9 cellular contexts compared by ENCODE assay signal in the genomic region with DNA sequence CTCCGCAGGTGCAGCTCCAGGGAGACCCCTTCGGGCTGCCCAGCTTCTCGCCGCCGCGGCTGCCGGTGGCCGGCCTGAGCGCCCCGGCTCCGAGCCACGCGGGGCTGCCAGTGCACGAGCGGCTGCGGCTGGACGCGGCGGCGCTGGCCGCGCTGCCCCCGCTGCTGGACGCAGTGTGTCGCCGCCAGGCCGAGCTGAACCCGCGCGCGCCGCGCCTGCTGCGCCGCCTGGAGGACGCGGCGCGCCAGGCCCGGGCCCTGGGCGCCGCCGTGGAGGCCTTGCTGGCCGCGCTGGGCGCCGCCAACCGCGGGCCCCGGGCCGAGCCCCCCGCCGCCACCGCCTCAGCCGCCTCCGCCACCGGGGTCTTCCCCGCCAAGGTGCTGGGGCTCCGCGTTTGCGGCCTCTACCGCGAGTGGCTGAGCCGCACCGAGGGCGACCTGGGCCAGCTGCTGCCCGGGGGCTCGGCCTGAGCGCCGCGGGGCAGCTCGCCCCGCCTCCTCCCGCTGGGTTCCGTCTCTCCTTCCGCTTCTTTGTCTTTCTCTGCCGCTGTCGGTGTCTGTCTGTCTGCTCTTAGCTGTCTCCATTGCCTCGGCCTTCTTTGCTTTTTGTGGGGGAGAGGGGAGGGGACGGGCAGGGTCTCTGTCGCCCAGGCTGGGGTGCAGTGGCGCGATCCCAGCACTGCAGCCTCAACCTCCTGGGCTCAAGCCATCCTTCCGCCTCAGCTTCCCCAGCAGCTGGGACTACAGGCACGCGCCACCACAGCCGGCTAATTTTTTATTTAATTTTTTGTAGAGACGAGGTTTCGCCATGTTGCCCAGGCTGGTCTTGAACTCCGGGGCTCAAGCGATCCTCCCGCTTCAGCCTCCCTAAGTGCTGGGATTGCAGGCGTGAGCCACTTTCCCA. TPM values are rescaled to one million over a fixed set of nuclear protein-coding genes. Genes with fewer than 3 reads are reported as not detected.
DNase-seq lines count a peak whose midpoint lies in the region; ATAC-seq and TF ChIP-seq lines count a peak whose summit lies in the region.
"Had no signal": no experiment of that assay in that cellular context is flagged by ENCODE, and none has a peak within 500 bp of the region (broad histone marks: within the 10 kb centered on the region; RNA-seq: fewer than 3 reads in every experiment).

No MANE protein-coding gene starts in this region.

- ATAC-seq in HG03354 (IDR thresholded peaks at IDR 0.05; ENCODE audit: poor library complexity, severe bottlenecking, unreplicated experiment), result peak; percentile 65
- ATAC-seq in left cardiac atrium, result peak; percentile 88 to 95

- no peaks in the 10 kb centered on the region for H3K79me2 ChIP-seq in parathyroid adenoma

- H3K9me3 ChIP-seq in A673 (ENCODE audit: low read depth, low read length, poor library complexity, severe bottlenecking) (no peaks in the 10 kb centered on the region), parathyroid adenoma (ENCODE audit: control insufficient read depth, low read length) (no peaks in the 10 kb centered on the region)

- BruUV-seq in A673 (replicated peaks; lab: Mats Ljungman, UMichigan), result TSS peak; percentile 91

- CTCF ChIA-PET in A673 (lab: Charles Lee), result interaction anchor here (1.5 to 2.1 kb wide), 2 partner anchors 57 to 240 kb away, joined by 3 to 18 read pairs; no protein-coding TSS in a partner anchor

- POLR2A ChIA-PET in A673 (lab: Charles Lee; ENCODE audit: low non-redundant PET), result no interaction called here

- peak; percentile 73 for DNase-seq in A673 (ENCODE audit: low spot score)
- DNase-seq in RPMI7951 (ENCODE audit: low read depth), result peak; percentile 63
- DNase-seq in amniotic epithelial cell (ENCODE audit: low read depth), result peak; percentile 52
- peak; percentile 79 for DNase-seq in left cardiac atrium
- no peak for DNase-seq in SK-N-DZ (ENCODE audit: low spot score)

- H3K27me3 ChIP-seq in A673 (replicated peaks; ENCODE audit: insufficient read depth, low read depth, low read length, poor library complexity) (no peaks in the 10 kb centered on the region), parathyroid adenoma (ENCODE audit: control insufficient read depth, insufficient read depth, low read length) (no peaks in the 10 kb centered on the region)

- H3K4me2 ChIP-seq in parathyroid adenoma (ENCODE audit: low read length), result peak overlapping the region; percentile 76

- H2AFZ ChIP-seq in parathyroid adenoma, result peak overlapping the region; percentile 96

- H3K36me3 ChIP-seq in A673 (ENCODE audit: insufficient read depth, low read length, poor library complexity, severe bottlenecking), result no peaks in the 10 kb centered on the region
- no peaks in the 10 kb centered on the region for H3K36me3 ChIP-seq in parathyroid adenoma (ENCODE audit: control insufficient read depth, insufficient read depth, low read length)

- no peak for TF ChIP-seq CTCF in A673 (conservative IDR thresholded peaks at IDR 0.05; ENCODE audit: low read depth, low read length)
- peak; percentile 52; the same call in 1 of the 3 replicates for TF ChIP-seq CTCF in GM12872 (IDR thresholded peaks at IDR 0.05; ENCODE audit: insufficient read depth, low read depth, low read length)
- no peak for TF ChIP-seq CTCF in parathyroid adenoma (IDR thresholded peaks at IDR 0.05)

- H3K4me1 ChIP-seq in A673 (ENCODE audit: insufficient read depth, low read length, poor library complexity, severe bottlenecking) (peaks cover 22% of the 10 kb centered on the region), parathyroid adenoma (peaks cover 3% of the 10 kb centered on the region)

- H3K4me3 ChIP-seq in A673 (ENCODE audit: low read depth, low read length, poor library complexity, severe bottlenecking) (peak overlapping the region; percentile 42), parathyroid adenoma (ENCODE audit: low read depth, low read length) (peak overlapping the region; percentile 52)

- intact Hi-C loops in A673 (cut with micrococcal nuclease; ENCODE audit: unreplicated experiment), result no loop called here
- intact Hi-C loops in left cardiac atrium (cut with DNase I), result loop anchor here in 1 of 2 donors (2.0 kb wide), 1 partner anchor 58 kb away; no protein-coding TSS in a partner anchor

- peak overlapping the region; percentile 82 for H3K27ac ChIP-seq in A673 (ENCODE audit: low read depth, low read length, poor library complexity, severe bottlenecking)
- H3K27ac ChIP-seq in parathyroid adenoma, result peak overlapping the region; percentile 68

- no peak overlapping the region for H3K9ac ChIP-seq in parathyroid adenoma

RNA-seq across cellular contexts. Expression of gene CTF1, which starts 5.9 kb away (rescaled TPM):
- 1.4 and 1.6 TPM in 2 replicates for total RNA-seq in A673 (2021)
- total RNA-seq in RPMI7951 (2014; rRNA removed; shearing (Covaris generic)), result 0.24 and 0.39 TPM in 2 replicates
- total RNA-seq in left cardiac atrium, result 1 to 10 TPM; 6.8 to 7.3 TPM
- polyA plus RNA-seq in SK-N-DZ (2014; cell fraction: cytosol; rRNA removed), result 0.10 and 0.60 TPM in 2 replicates
- polyA plus RNA-seq in SK-N-DZ (2014; cell fraction: nucleus; rRNA removed), result 0.13 TPM in 1 of 2 replicates, not detected in the other
- total RNA-seq: HT1080 had no signal

RNA-seq across cellular contexts. Expression of gene BCL7C, which starts 8.4 kb away (rescaled TPM):
- total RNA-seq in A673 (2021) (28.2 and 34.7 TPM in 2 replicates), left cardiac atrium (10 to 100 TPM; 20.9 to 27.9 TPM)
- total RNA-seq in RPMI7951 (2014; rRNA removed; shearing (Covaris generic)), result 40.5 and 42.2 TPM in 2 replicates
- polyA plus RNA-seq in SK-N-DZ (2014; cell fraction: cytosol; rRNA removed), result 21.8 and 27.0 TPM in 2 replicates
- 14.7 and 24.2 TPM in 2 replicates for polyA plus RNA-seq in SK-N-DZ (2014; cell fraction: nucleus; rRNA removed)

RNA-seq across cellular contexts. Expression of gene FBXL19, which starts 21.1 kb away (rescaled TPM):
- total RNA-seq in A673 (2021) (37.0 and 39.3 TPM in 2 replicates), left cardiac atrium (10 to 100 TPM in 1 of 2 donors, 1 to 10 TPM in 1; 6.4 to 10.1 TPM)
- total RNA-seq in RPMI7951 (2014; rRNA removed; shearing (Covaris generic)), result 3.7 and 8.1 TPM in 2 replicates
- 29.6 and 48.9 TPM in 2 replicates for polyA plus RNA-seq in SK-N-DZ (2014; cell fraction: cytosol; rRNA removed)
- 36.6 and 41.0 TPM in 2 replicates for polyA plus RNA-seq in SK-N-DZ (2014; cell fraction: nucleus; rRNA removed)

RNA-seq across cellular contexts. Expression of gene ORAI3, which starts 46.5 kb away (rescaled TPM):
- total RNA-seq in A673 (2021) (2.1 and 4.3 TPM in 2 replicates), left cardiac atrium (10 to 100 TPM in 1 of 2 donors, 1 to 10 TPM in 1; 8.8 to 14.2 TPM)
- 28.5 and 41.6 TPM in 2 replicates for total RNA-seq in RPMI7951 (2014; rRNA removed; shearing (Covaris generic))
- polyA plus RNA-seq in SK-N-DZ (2014; cell fraction: cytosol; rRNA removed), result 5.0 and 6.2 TPM in 2 replicates
- 1.1 and 7.3 TPM in 2 replicates for polyA plus RNA-seq in SK-N-DZ (2014; cell fraction: nucleus; rRNA removed)

RNA-seq across cellular contexts. Expression of gene SETD1A, which starts 55.2 kb away (rescaled TPM):
- total RNA-seq in A673 (2021), result 31.4 and 37.1 TPM in 2 replicates
- total RNA-seq in RPMI7951 (2014; rRNA removed; shearing (Covaris generic)), result 1.1 and 1.2 TPM in 2 replicates
- 10 to 100 TPM in 1 of 2 donors, 1 to 10 TPM in 1; 9.2 to 10.9 TPM for total RNA-seq in left cardiac atrium
- polyA plus RNA-seq in SK-N-DZ (2014; cell fraction: cytosol; rRNA removed), result 4.9 and 5.6 TPM in 2 replicates
- 6.9 and 10.6 TPM in 2 replicates for polyA plus RNA-seq in SK-N-DZ (2014; cell fraction: nucleus; rRNA removed)
